ENCODE assay signal across 8 cellular contexts in genomic region chr14:36647827-36648753, GRCh38. TPM values are rescaled to one million over a fixed set of nuclear protein-coding genes. Genes with fewer than 3 reads are reported as not detected.
DNase-seq lines count a peak whose midpoint lies in the region; ATAC-seq and TF ChIP-seq lines count a peak whose summit lies in the region.

No MANE protein-coding gene starts in this region.

- H3K9me3 ChIP-seq in iPS-20b (ENCODE audit: insufficient read depth, low read depth, low read length) (peaks cover 4% of the 10 kb centered on the region; the same call in 1 of the 2 replicates), testis (no peaks in the 10 kb centered on the region)

- no peak overlapping the region for H3K27ac Mint-ChIP-seq in WTC11
- no peak overlapping the region for H3K27ac Mint-ChIP-seq in activated T-cell treated with anti-CD3 and anti-CD28 coated beads, Interleukin-2, amount 50 U/mL, for 24 hours
- H3K27ac Mint-ChIP-seq in activated CD4-positive, alpha-beta memory T cell treated with anti-CD3 and anti-CD28 coated beads, Interleukin-2, amount 10 ng/mL, durations not matched to agents 7 days and 5 days, result no peak overlapping the region

- H3K36me3 ChIP-seq in iPS-20b (ENCODE audit: insufficient read depth, low read depth, low read length), result no peaks in the 10 kb centered on the region
- no peaks in the 10 kb centered on the region for H3K36me3 ChIP-seq in testis (ENCODE audit: low read depth, missing control alignments)

- WGBS in testis, 2 donors, result 3 to 4% methylated on average over 36 to 48 of the region's 62 CpGs

- peaks cover 99% of the 10 kb centered on the region for H3K27me3 ChIP-seq in iPS-20b (ENCODE audit: insufficient read depth, low read length)
- peaks cover 2% of the 10 kb centered on the region for H3K27me3 ChIP-seq in testis

- peaks cover 100% of the 10 kb centered on the region for H3K27me3 Mint-ChIP-seq in WTC11 (ENCODE audit: low read depth)
- H3K27me3 Mint-ChIP-seq in activated T-cell treated with anti-CD3 and anti-CD28 coated beads, Interleukin-2, amount 50 U/mL, for 24 hours, result peaks cover 84% of the 10 kb centered on the region
- H3K27me3 Mint-ChIP-seq in activated CD4-positive, alpha-beta memory T cell treated with anti-CD3 and anti-CD28 coated beads, Interleukin-2, amount 10 ng/mL, durations not matched to agents 7 days and 5 days, result peaks cover 64% of the 10 kb centered on the region

- H3K4me3 ChIP-seq in LNCaP clone FGC (ENCODE audit: low read depth, low read length) (peak overlapping the region; percentile 50), iPS-20b (ENCODE audit: low read length) (peak overlapping the region; percentile 65), testis (peak overlapping the region; percentile 49 to 69)

- H3K27ac ChIP-seq in iPS-20b (ENCODE audit: low read length) (no peak overlapping the region), testis (peak overlapping the region; percentile 35 to 52)

- intact Hi-C loops in testis (cut with DNase I; ENCODE audit: low total_unique reads), result no loop called here

- H3K9me3 Mint-ChIP-seq in WTC11, result no peaks in the 10 kb centered on the region
- H3K9me3 Mint-ChIP-seq in activated T-cell treated with anti-CD3 and anti-CD28 coated beads, Interleukin-2, amount 50 U/mL, for 24 hours, result no peaks in the 10 kb centered on the region
- H3K9me3 Mint-ChIP-seq in activated CD4-positive, alpha-beta memory T cell treated with anti-CD3 and anti-CD28 coated beads, Interleukin-2, amount 10 ng/mL, durations not matched to agents 7 days and 5 days, result no peaks in the 10 kb centered on the region

- TF ChIP-seq POLR2A in testis (IDR thresholded peaks at IDR 0.05), result no peak

- POLR2A ChIA-PET in WTC11 (lab: Charles Lee), result interaction anchor here (0.9 to 1.0 kb wide), 2 partner anchors 129 to 524 kb away, joined by 3 to 5 read pairs; partner anchors contain the start of gene SLC25A21
- POLR2A ChIA-PET in activated CD4-positive, alpha-beta memory T cell treated with anti-CD3 and anti-CD28 coated beads, Interleukin-2, amount 10 ng/mL, durations not matched to agents 7 days and 5 days (lab: Charles Lee), result interaction anchor here (0.7 kb wide), 1 partner anchor 10 kb away, joined by 4 read pairs; no protein-coding TSS in a partner anchor

- TF ChIP-seq CTCF in LNCaP clone FGC (IDR thresholded peaks at IDR 0.05; ENCODE audit: control insufficient read depth, extremely low read depth, insufficient read depth) (peak; percentile 57), WTC11 (IDR thresholded peaks at IDR 0.05) (no peak; the same call in 1 of the 2 replicates), testis (IDR thresholded peaks at IDR 0.05) (peak; percentile 29 to 43 (median 42))

- DNase-seq in COLO668 (lab: John Stamatoyannopoulos, UW; ENCODE audit: unreplicated experiment), result peak; percentile 82
- no peak for DNase-seq in LNCaP clone FGC (ENCODE audit: low read depth)
- peak; percentile 70 for DNase-seq in WTC11 (ENCODE audit: low spot score)
- DNase-seq in testis, result peak; percentile 72
- DNase-seq in GF-D8 (lab: John Stamatoyannopoulos, UW), result no peak
- no peak for DNase-seq in activated T-cell treated with anti-CD3 and anti-CD28 coated beads, Interleukin-2, amount 50 U/mL, for 24 hours
- DNase-seq in activated CD4-positive, alpha-beta memory T cell treated with anti-CD3 and anti-CD28 coated beads, Interleukin-2, amount 10 ng/mL, durations not matched to agents 7 days and 5 days, result no peak

- H3K4me1 ChIP-seq in iPS-20b (ENCODE audit: insufficient read depth, low read length) (no peaks in the 10 kb centered on the region), testis (no peaks in the 10 kb centered on the region)

- H3K36me3 Mint-ChIP-seq in WTC11, result no peaks in the 10 kb centered on the region
- H3K36me3 Mint-ChIP-seq in activated T-cell treated with anti-CD3 and anti-CD28 coated beads, Interleukin-2, amount 50 U/mL, for 24 hours (ENCODE audit: low read depth), result no peaks in the 10 kb centered on the region
- peaks cover 4% of the 10 kb centered on the region for H3K36me3 Mint-ChIP-seq in activated CD4-positive, alpha-beta memory T cell treated with anti-CD3 and anti-CD28 coated beads, Interleukin-2, amount 10 ng/mL, durations not matched to agents 7 days and 5 days (ENCODE audit: low read depth)

- ATAC-seq in WTC11, result peak; percentile 83

- H3K4me1 Mint-ChIP-seq in WTC11, result peaks cover 8% of the 10 kb centered on the region
- peaks cover 4% of the 10 kb centered on the region for H3K4me1 Mint-ChIP-seq in activated T-cell treated with anti-CD3 and anti-CD28 coated beads, Interleukin-2, amount 50 U/mL, for 24 hours (ENCODE audit: low read depth)
- peaks cover 2% of the 10 kb centered on the region for H3K4me1 Mint-ChIP-seq in activated CD4-positive, alpha-beta memory T cell treated with anti-CD3 and anti-CD28 coated beads, Interleukin-2, amount 10 ng/mL, durations not matched to agents 7 days and 5 days

- CTCF ChIA-PET in WTC11 (lab: Charles Lee), result interaction anchor here (0.5 to 6.8 kb wide), 56 partner anchors 8 to 944 kb away, joined by 3 to 79 read pairs (median 4); partner anchors contain the start of genes NKX2-8 and PAX9
- CTCF ChIA-PET in activated CD4-positive, alpha-beta memory T cell treated with anti-CD3 and anti-CD28 coated beads, Interleukin-2, amount 10 ng/mL, durations not matched to agents 7 days and 5 days (lab: Charles Lee), result interaction anchor here (1.5 kb wide), 1 partner anchor 92 kb away, joined by 3 read pairs; no protein-coding TSS in a partner anchor

- no peak overlapping the region for H3K9ac ChIP-seq in iPS-20b (ENCODE audit: low read depth, low read length)

- peak overlapping the region; percentile 69 for H3K4me3 Mint-ChIP-seq in WTC11
- H3K4me3 Mint-ChIP-seq in activated T-cell treated with anti-CD3 and anti-CD28 coated beads, Interleukin-2, amount 50 U/mL, for 24 hours, result no peak overlapping the region
- no peak overlapping the region for H3K4me3 Mint-ChIP-seq in activated CD4-positive, alpha-beta memory T cell treated with anti-CD3 and anti-CD28 coated beads, Interleukin-2, amount 10 ng/mL, durations not matched to agents 7 days and 5 days

TF ChIP-seq in WTC11, 78 proteins besides CTCF, POLR2A, EP300 and RAD21 (continues in another document):
- TF ChIP-seq FOXP4 (CRISPR knock-in tag; IDR thresholded peaks at IDR 0.05) (no peak), TEAD1 (CRISPR knock-in tag; IDR thresholded peaks at IDR 0.05) (no peak), ZNF121 (CRISPR knock-in tag; IDR thresholded peaks at IDR 0.05) (no peak), FOXK1 (CRISPR knock-in tag; IDR thresholded peaks at IDR 0.05) (no peak), ZNF416 (CRISPR knock-in tag; IDR thresholded peaks at IDR 0.05) (no peak), ATF1 (CRISPR knock-in tag; IDR thresholded peaks at IDR 0.05) (no peak), ZNF532 (CRISPR knock-in tag; IDR thresholded peaks at IDR 0.05; ENCODE audit: borderline replicate concordance) (no peak), ZNF138 (CRISPR knock-in tag; conservative IDR thresholded peaks at IDR 0.05) (no peak), CBFB (CRISPR knock-in tag; IDR thresholded peaks at IDR 0.05; ENCODE audit: low read depth) (no peak), NFE2L1 (CRISPR knock-in tag; IDR thresholded peaks at IDR 0.05) (no peak), CREM (CRISPR knock-in tag; IDR thresholded peaks at IDR 0.05) (no peak), CREB1 (CRISPR knock-in tag; IDR thresholded peaks at IDR 0.05) (no peak)

RNA-seq across cellular contexts. Expression of gene PAX9, which starts 13.6 kb away (rescaled TPM):
- not detected in 3 replicates for total RNA-seq in WTC11 (2021)
- total RNA-seq in testis, result under 1 TPM; 0.50 to 0.87 TPM
- polyA plus RNA-seq in testis (ENCODE audit: insufficient read depth, low read depth, low replicate concordance), result 0.13 TPM
- total RNA-seq in activated CD4-positive, alpha-beta memory T cell treated with anti-CD3 and anti-CD28 coated beads, Interleukin-2, amount 10 ng/mL, durations not matched to agents 7 days and 5 days, result not detected

Comparison
In these comparisons a context has a peak if more than half of its experiments do, and no peak if none do; other contexts are left out.
1. DNase-seq: peak in COLO668 (single experiment), WTC11 (single experiment) and testis (single experiment); none in LNCaP clone FGC (single experiment), GF-D8 (single experiment), activated T-cell treated with anti-CD3 and anti-CD28 coated beads, Interleukin-2, amount 50 U/mL, for 24 hours (single experiment) and activated CD4-positive, alpha-beta memory T cell treated with anti-CD3 and anti-CD28 coated beads, Interleukin-2, amount 10 ng/mL, durations not matched to agents 7 days and 5 days (single experiment).
2. Peak in every context shown above with its lines, with median percentiles within 50 percentile points of each other: H3K4me3 ChIP-seq.